13 cellular contexts compared by ENCODE assay signal in genomic region chr5:156474251-156474650, GRCh38.
A peak's percentile ranks its signal among the peaks of the same experiment; 100 is the strongest.
DNase-seq lines count a peak whose midpoint lies in the region; ATAC-seq and TF ChIP-seq lines count a peak whose summit lies in the region.
"Had no signal": no experiment of that assay in that cellular context is flagged by ENCODE, and none has a peak within 500 bp of the region (broad histone marks: within the 10 kb centered on the region; RNA-seq: fewer than 3 reads in every experiment).

No MANE protein-coding gene starts in this region.

- intact Hi-C loops in dorsolateral prefrontal cortex (cut with DNase I) = loop anchor here (10.0 kb wide), 2 partner anchors 111 to 149 kb away; partner anchors contain the start of gene SGCD (in 1 of the 2)

- no peak for ATAC-seq in activated CD4-positive, CD25-positive, alpha-beta regulatory T cell treated with anti-CD3 and anti-CD28 coated beads, Interleukin-2, amount 50 U/mL, for 24 hours
- ATAC-seq in GM18867 (IDR thresholded peaks at IDR 0.05; ENCODE audit: unreplicated experiment) = no peak
- ATAC-seq: naive thymus-derived CD8-positive, alpha-beta T cell had no signal

- H3K27ac ChIP-seq in dorsolateral prefrontal cortex = peak overlapping the region in 44 of 59 donors; percentile 7 to 85 (median 60)
- H3K27ac ChIP-seq in substantia nigra (ENCODE audit: low read depth, low read length, poor library complexity, severe bottlenecking) = peak overlapping the region; percentile 21

- DNase-seq in NCI-H1694 treated with DMSO at 0.1 percent for 48 hours (lab: John Stamatoyannopoulos, UW) (peak; percentile 89), dorsolateral prefrontal cortex (peak; percentile 33 to 79 (median 68)), medulla oblongata (ENCODE audit: extremely low spot score) (peak; percentile 86), substantia nigra (lab: John Stamatoyannopoulos, UW) (peak in 41 of 49 donors; percentile 4 to 64 (median 29)), cerebellar nuclear complex (lab: John Stamatoyannopoulos, UW) (no peak)
- DNase-seq in activated effector memory CD4-positive, alpha-beta T cell treated with anti-CD3 and anti-CD28 coated beads, Interleukin-2, amount 50 U/mL, for 16 hours = no peak
- DNase-seq: activated CD4-positive, alpha-beta T cell treated with anti-CD3 and anti-CD28 coated beads, Interleukin-2, amount 50 U/mL, for 1 hour; DND-41; naive thymus-derived CD8-positive, alpha-beta T cell; NCI-H1105 treated with DMSO at 0.1 percent for 48 hours; SIG-M5 had no signal

- H3K27me3 ChIP-seq in dorsolateral prefrontal cortex = no peaks in the 10 kb centered on the region

- TF ChIP-seq CTCF in dorsolateral prefrontal cortex (IDR thresholded peaks at IDR 0.05 in 54 of 56, conservative IDR thresholded peaks at IDR 0.05 in 2 of 56; ENCODE audit: low read depth in 1 of 56, partially characterized antibody in 56 of 56) = no peak

- H3K4me3 ChIP-seq in dorsolateral prefrontal cortex = peak overlapping the region in 16 of 59 donors; percentile 1 to 46 (median 12)

Comparison
In these comparisons a context has a peak if more than half of its experiments do, and no peak if none do; other contexts are left out.
1. DNase-seq: peak in NCI-H1694 treated with DMSO at 0.1 percent for 48 hours (single experiment), dorsolateral prefrontal cortex (10 of 10), medulla oblongata (single experiment) and substantia nigra (41 of 49); none in activated effector memory CD4-positive, alpha-beta T cell treated with anti-CD3 and anti-CD28 coated beads, Interleukin-2, amount 50 U/mL, for 16 hours (single experiment) and cerebellar nuclear complex (0 of 2).